1 cellular context compared by ENCODE assay signal in genomic region chr17:29591737-29592624, GRCh38.
TF ChIP-seq lines count a peak whose summit lies in the region.

No MANE protein-coding gene starts in this region.

TF ChIP-seq in HEK293, 187 proteins besides CTCF, POLR2A, EP300 and RAD21 (continued from another document and continues in another):
- TF ChIP-seq ZNF449 (tag by site-specific recombination; IDR thresholded peaks at IDR 0.05) (no peak), KLF9 (tag by site-specific recombination; IDR thresholded peaks at IDR 0.05; ENCODE audit: low read depth) (peak; percentile 65; the same call in 1 of the 2 replicates), ZNF248 (tag by site-specific recombination; IDR thresholded peaks at IDR 0.05) (no peak), MZF1 (tag by site-specific recombination; IDR thresholded peaks at IDR 0.05; ENCODE audit: borderline replicate concordance) (no peak), ZNF37A (tag by site-specific recombination; IDR thresholded peaks at IDR 0.05) (no peak), GLI2 (tag by site-specific recombination; IDR thresholded peaks at IDR 0.05; ENCODE audit: borderline replicate concordance, low read depth) (no peak), SP7 (tag by site-specific recombination; IDR thresholded peaks at IDR 0.05) (peak; percentile 92), ZNF266 (tag by site-specific recombination; IDR thresholded peaks at IDR 0.05; ENCODE audit: low read depth) (no peak), ZNF623 (tag by site-specific recombination; IDR thresholded peaks at IDR 0.05) (no peak), ZNF292 (tag by site-specific recombination; IDR thresholded peaks at IDR 0.05; ENCODE audit: borderline replicate concordance, low read depth) (no peak), REPIN1 (tag by site-specific recombination; IDR thresholded peaks at IDR 0.05; ENCODE audit: low read depth) (no peak), ZNF704 (tag by site-specific recombination; IDR thresholded peaks at IDR 0.05) (no peak), HOXD13 (CRISPR knock-in tag; IDR thresholded peaks at IDR 0.05; ENCODE audit: borderline replicate concordance) (no peak), ZNF664 (tag by site-specific recombination; IDR thresholded peaks at IDR 0.05) (no peak), ZNF76 (tag by site-specific recombination; IDR thresholded peaks at IDR 0.05; ENCODE audit: borderline replicate concordance, low read depth) (no peak; the same call in 1 of the 2 replicates), TCF7L2 (IDR thresholded peaks at IDR 0.05; ENCODE audit: borderline replicate concordance, low read depth, low read length) (no peak), ZBTB7A (tag by site-specific recombination; IDR thresholded peaks at IDR 0.05; ENCODE audit: low read depth) (peak; percentile 73; the same call in 1 of the 2 replicates), ZNF473 (tag by site-specific recombination; IDR thresholded peaks at IDR 0.05) (no peak), SCRT1 (tag by site-specific recombination; IDR thresholded peaks at IDR 0.05; ENCODE audit: borderline replicate concordance) (0 out of 2 replicates have a peak, but pooled peaks have one; percentile 43), ZNF175 (tag by site-specific recombination; IDR thresholded peaks at IDR 0.05) (no peak), ZXDB (tag by site-specific recombination; IDR thresholded peaks at IDR 0.05) (no peak; the same call in 1 of the 2 replicates), ZNF132 (tag by site-specific recombination; IDR thresholded peaks at IDR 0.05; ENCODE audit: borderline replicate concordance) (no peak), ZNF660 (tag by site-specific recombination; IDR thresholded peaks at IDR 0.05) (peak; percentile 86), ZNF274 (IDR thresholded peaks at IDR 0.05; ENCODE audit: low read length) (no peak), ZNF274 (tag by site-specific recombination; IDR thresholded peaks at IDR 0.05; ENCODE audit: borderline replicate concordance) (no peak), REST (tag by site-specific recombination; IDR thresholded peaks at IDR 0.05) (no peak), ZFP37 (tag by site-specific recombination; IDR thresholded peaks at IDR 0.05) (peak; percentile 61; the same call in 1 of the 2 replicates), ZNF324 (tag by site-specific recombination; IDR thresholded peaks at IDR 0.05) (no peak), ZNF394 (tag by site-specific recombination; IDR thresholded peaks at IDR 0.05; ENCODE audit: borderline replicate concordance) (peak; percentile 70; the same call in 1 of the 2 replicates), ZNF157 (tag by site-specific recombination; IDR thresholded peaks at IDR 0.05) (0 out of 2 replicates have a peak, but pooled peaks have one; percentile 6), ZNF133 (tag by site-specific recombination; IDR thresholded peaks at IDR 0.05) (no peak), ZNF280D (tag by site-specific recombination; IDR thresholded peaks at IDR 0.05) (no peak), TSHZ1 (tag by site-specific recombination; IDR thresholded peaks at IDR 0.05; ENCODE audit: borderline replicate concordance) (peak; percentile 43; the same call in 1 of the 2 replicates), ZNF530 (tag by site-specific recombination; IDR thresholded peaks at IDR 0.05; ENCODE audit: low read depth) (no peak)
- TF ChIP-seq, protein P1, sequence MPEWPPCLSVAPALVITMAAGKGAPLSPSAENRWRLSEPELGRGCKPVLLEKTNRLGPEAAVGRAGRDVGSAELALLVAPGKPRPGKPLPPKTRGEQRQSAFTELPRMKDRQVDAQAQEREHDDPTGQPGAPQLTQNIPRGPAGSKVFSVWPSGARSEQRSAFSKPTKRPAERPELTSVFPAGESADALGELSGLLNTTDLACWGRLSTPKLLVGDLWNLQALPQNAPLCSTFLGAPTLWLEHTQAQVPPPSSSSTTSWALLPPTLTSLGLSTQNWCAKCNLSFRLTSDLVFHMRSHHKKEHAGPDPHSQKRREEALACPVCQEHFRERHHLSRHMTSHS (tag by site-specific recombination; IDR thresholded peaks at IDR 0.05): no peak
- TF ChIP-seq, protein P2, sequence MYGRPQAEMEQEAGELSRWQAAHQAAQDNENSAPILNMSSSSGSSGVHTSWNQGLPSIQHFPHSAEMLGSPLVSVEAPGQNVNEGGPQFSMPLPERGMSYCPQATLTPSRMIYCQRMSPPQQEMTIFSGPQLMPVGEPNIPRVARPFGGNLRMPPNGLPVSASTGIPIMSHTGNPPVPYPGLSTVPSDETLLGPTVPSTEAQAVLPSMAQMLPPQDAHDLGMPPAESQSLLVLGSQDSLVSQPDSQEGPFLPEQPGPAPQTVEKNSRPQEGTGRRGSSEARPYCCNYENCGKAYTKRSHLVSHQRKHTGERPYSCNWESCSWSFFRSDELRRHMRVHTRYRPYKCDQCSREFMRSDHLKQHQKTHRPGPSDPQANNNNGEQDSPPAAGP (tag by site-specific recombination; IDR thresholded peaks at IDR 0.05): peak; percentile 88
- TF ChIP-seq, protein P3, sequence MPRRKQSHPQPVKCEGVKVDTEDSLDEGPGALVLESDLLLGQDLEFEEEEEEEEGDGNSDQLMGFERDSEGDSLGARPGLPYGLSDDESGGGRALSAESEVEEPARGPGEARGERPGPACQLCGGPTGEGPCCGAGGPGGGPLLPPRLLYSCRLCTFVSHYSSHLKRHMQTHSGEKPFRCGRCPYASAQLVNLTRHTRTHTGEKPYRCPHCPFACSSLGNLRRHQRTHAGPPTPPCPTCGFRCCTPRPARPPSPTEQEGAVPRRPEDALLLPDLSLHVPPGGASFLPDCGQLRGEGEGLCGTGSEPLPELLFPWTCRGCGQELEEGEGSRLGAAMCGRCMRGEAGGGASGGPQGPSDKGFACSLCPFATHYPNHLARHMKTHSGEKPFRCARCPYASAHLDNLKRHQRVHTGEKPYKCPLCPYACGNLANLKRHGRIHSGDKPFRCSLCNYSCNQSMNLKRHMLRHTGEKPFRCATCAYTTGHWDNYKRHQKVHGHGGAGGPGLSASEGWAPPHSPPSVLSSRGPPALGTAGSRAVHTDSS (tag by site-specific recombination; IDR thresholded peaks at IDR 0.05): peak; percentile 89
- TF ChIP-seq, protein P4, sequence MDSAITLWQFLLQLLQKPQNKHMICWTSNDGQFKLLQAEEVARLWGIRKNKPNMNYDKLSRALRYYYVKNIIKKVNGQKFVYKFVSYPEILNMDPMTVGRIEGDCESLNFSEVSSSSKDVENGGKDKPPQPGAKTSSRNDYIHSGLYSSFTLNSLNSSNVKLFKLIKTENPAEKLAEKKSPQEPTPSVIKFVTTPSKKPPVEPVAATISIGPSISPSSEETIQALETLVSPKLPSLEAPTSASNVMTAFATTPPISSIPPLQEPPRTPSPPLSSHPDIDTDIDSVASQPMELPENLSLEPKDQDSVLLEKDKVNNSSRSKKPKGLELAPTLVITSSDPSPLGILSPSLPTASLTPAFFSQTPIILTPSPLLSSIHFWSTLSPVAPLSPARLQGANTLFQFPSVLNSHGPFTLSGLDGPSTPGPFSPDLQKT (IDR thresholded peaks at IDR 0.05; ENCODE audit: borderline replicate concordance, low read depth, low read length): no peak
- TF ChIP-seq, protein P5, sequence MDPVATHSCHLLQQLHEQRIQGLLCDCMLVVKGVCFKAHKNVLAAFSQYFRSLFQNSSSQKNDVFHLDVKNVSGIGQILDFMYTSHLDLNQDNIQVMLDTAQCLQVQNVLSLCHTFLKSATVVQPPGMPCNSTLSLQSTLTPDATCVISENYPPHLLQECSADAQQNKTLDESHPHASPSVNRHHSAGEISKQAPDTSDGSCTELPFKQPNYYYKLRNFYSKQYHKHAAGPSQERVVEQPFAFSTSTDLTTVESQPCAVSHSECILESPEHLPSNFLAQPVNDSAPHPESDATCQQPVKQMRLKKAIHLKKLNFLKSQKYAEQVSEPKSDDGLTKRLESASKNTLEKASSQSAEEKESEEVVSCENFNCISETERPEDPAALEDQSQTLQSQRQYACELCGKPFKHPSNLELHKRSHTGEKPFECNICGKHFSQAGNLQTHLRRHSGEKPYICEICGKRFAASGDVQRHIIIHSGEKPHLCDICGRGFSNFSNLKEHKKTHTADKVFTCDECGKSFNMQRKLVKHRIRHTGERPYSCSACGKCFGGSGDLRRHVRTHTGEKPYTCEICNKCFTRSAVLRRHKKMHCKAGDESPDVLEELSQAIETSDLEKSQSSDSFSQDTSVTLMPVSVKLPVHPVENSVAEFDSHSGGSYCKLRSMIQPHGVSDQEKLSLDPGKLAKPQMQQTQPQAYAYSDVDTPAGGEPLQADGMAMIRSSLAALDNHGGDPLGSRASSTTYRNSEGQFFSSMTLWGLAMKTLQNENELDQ (tag by site-specific recombination; IDR thresholded peaks at IDR 0.05; ENCODE audit: low read depth): no peak
